Comparison of ENCODE assay signal across 1 cellular context in the genomic region with DNA sequence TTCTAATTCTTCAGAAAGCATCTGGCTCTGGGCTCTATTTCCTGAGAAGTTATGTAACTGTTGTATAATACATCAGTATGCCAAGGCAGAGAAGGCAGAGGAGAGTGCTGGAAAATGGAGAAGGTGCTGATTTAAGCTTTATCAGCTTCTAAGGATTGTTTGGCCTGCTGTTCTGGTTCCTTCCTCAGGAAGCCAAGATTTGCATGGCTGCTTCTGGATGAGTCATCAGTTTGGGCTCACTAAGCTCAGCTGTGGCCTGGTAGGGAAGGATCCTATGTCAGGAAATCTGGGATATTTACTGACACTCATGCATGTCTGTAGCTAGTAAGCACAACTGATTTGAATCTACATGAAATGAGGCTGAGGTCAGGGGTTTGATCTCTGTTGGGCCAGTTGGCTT.
TF ChIP-seq lines count a peak whose summit lies in the region.

No MANE protein-coding gene starts in this region.

TF ChIP-seq in Ishikawa, 13 proteins besides CTCF, POLR2A, EP300 and RAD21 (continued from another document):
- TF ChIP-seq YY1 (IDR thresholded peaks at IDR 0.05; ENCODE audit: low read depth) (peak; percentile 54; the same call in 1 of the 2 replicates), CREB1 (IDR thresholded peaks at IDR 0.05; ENCODE audit: low read depth) (no peak), EGR1 (IDR thresholded peaks at IDR 0.05) (no peak), TCF12 (IDR thresholded peaks at IDR 0.05; ENCODE audit: low read depth) (peak; percentile 92), TEAD4 (IDR thresholded peaks at IDR 0.05) (peak; percentile 73), TAF1 (IDR thresholded peaks at IDR 0.05; ENCODE audit: low read depth) (no peak), ZBTB7A (IDR thresholded peaks at IDR 0.05; ENCODE audit: low read depth) (no peak), NFIC (IDR thresholded peaks at IDR 0.05) (peak; percentile 74)
- TF ChIP-seq, protein P1, sequence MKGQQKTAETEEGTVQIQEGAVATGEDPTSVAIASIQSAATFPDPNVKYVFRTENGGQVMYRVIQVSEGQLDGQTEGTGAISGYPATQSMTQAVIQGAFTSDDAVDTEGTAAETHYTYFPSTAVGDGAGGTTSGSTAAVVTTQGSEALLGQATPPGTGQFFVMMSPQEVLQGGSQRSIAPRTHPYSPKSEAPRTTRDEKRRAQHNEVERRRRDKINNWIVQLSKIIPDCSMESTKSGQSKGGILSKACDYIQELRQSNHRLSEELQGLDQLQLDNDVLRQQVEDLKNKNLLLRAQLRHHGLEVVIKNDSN (IDR thresholded peaks at IDR 0.05) = no peak
